14 cellular contexts compared by ENCODE assay signal in the genomic region with DNA sequence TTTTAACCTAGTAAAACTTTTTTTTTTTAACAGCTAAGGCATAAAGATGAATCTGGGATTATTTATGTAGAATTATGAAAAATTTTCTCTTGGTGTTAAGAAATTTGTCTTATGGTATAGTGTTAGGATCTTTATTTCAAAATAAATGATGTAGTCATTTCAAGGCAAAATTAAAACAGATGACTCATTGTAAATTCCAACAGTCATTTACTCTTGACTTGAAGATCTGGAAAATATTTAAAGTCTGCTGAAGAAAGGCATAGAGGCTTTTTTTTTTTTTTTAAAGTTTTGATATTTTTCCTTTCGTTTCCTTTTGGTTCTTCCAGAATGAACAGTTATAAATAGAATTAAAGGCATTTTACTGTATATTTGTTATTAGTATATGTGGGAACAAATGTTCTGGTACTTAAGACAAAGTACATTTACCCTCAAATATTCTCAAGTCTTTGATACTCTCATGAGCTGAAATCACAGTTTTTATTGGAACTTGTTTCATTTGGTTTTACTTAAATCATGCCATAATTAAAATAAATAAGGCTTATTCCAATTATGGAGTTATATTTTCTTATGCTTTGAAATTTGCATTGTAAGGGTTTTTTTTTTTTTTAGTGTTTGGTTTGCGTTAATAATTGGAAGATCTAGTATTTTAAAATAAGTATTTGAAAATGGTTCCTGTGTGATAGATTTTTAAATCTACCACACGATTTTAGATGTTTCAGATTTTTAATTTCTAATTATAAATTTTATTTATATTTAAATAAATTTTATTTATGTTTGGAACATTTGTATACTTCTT. TPM values are rescaled to one million over a fixed set of nuclear protein-coding genes. Genes with fewer than 3 reads are reported as not detected.
A peak's percentile ranks its signal among the peaks of the same experiment; 100 is the strongest.
DNase-seq lines count a peak whose midpoint lies in the region; ATAC-seq and TF ChIP-seq lines count a peak whose summit lies in the region.
"Had no signal": no experiment of that assay in that cellular context is flagged by ENCODE, and none has a peak within 500 bp of the region (broad histone marks: within the 10 kb centered on the region; RNA-seq: fewer than 3 reads in every experiment).

No MANE protein-coding gene starts in this region.

- TF ChIP-seq CTCF in tibial artery (IDR thresholded peaks at IDR 0.05) = no peak

- H3K27me3 ChIP-seq in tibial artery = no peaks in the 10 kb centered on the region
- H3K27me3 ChIP-seq: BLaER1 treated with 17β-estradiol and CSF1 and Interleukin-3, amounts not matched to agents 10 nM and 100 nM; gastrocnemius medialis had no signal

- no peak for DNase-seq in stimulated activated naive CD8-positive, alpha-beta T cell treated with anti-CD3 and anti-CD28 coated beads, Interleukin-15, amount 100 ng/mL, for 72 hours
- no peak for DNase-seq in activated T-helper 1 cell treated with anti-CD3 and anti-CD28 coated beads, Interleukin-12 subunit alpha, Interleukin-12 subunit beta, Interleukin-2, Interleukin-4 antibody, amounts not matched to agents 30 ng/mL and 10 ng/mL and 1 ng/mL, durations not matched to agents 14 hours and 24 hours and 36 hours (ENCODE audit: low spot score)
- peak; percentile 74 for DNase-seq in fibroblast of peridontal ligament (ENCODE audit: extremely low read depth)
- no peak for DNase-seq in tibial artery
- DNase-seq in NCI-H2171 (lab: John Stamatoyannopoulos, UW) = no peak
- DNase-seq in T-helper 1 cell = no peak
- DNase-seq: activated effector memory CD4-positive, alpha-beta T cell treated with Interleukin-2 at 50 U/mL for 16 hours; gastrocnemius medialis; NCI-H187 treated with DMSO at 0.1 percent for 48 hours; psoas muscle; stimulated activated naive CD4-positive, alpha-beta T cell treated with Interleukin-2 at 50 U/mL for 16 hours had no signal

- H3K36me3 Mint-ChIP-seq in stimulated activated naive CD8-positive, alpha-beta T cell treated with anti-CD3 and anti-CD28 coated beads, Interleukin-15, Interleukin-2, amounts not matched to agents 100 ng/mL and 50 ng/mL, for 24 hours (ENCODE audit: low read depth) = peaks cover 74% of the 10 kb centered on the region
- peaks cover 33% of the 10 kb centered on the region for H3K36me3 Mint-ChIP-seq in activated T-helper 1 cell treated with anti-CD3 and anti-CD28 coated beads, Interleukin-12 subunit alpha, Interleukin-12 subunit beta, Interleukin-2, Interleukin-4 antibody, amounts not matched to agents 30 ng/mL and 10 ng/mL and 1 ng/mL, durations not matched to agents 14 hours and 24 hours and 36 hours (ENCODE audit: low read depth)

- H3K27ac ChIP-seq in tibial artery = peak overlapping the region; percentile 30 to 53
- H3K27ac ChIP-seq: BLaER1 treated with 17β-estradiol and CSF1 and Interleukin-3, amounts not matched to agents 10 nM and 100 nM; gastrocnemius medialis; psoas muscle had no signal

- peaks cover 49% of the 10 kb centered on the region for H3K4me1 Mint-ChIP-seq in stimulated activated naive CD8-positive, alpha-beta T cell treated with anti-CD3 and anti-CD28 coated beads, Interleukin-15, Interleukin-2, amounts not matched to agents 100 ng/mL and 50 ng/mL, for 24 hours (ENCODE audit: low read depth)
- H3K4me1 Mint-ChIP-seq in stimulated activated naive CD8-positive, alpha-beta T cell treated with anti-CD3 and anti-CD28 coated beads, Interleukin-15, amount 100 ng/mL, for 72 hours = peaks cover 32% of the 10 kb centered on the region
- peaks cover 19% of the 10 kb centered on the region for H3K4me1 Mint-ChIP-seq in activated T-helper 1 cell treated with anti-CD3 and anti-CD28 coated beads, Interleukin-12 subunit alpha, Interleukin-12 subunit beta, Interleukin-2, Interleukin-4 antibody, amounts not matched to agents 30 ng/mL and 10 ng/mL and 1 ng/mL, durations not matched to agents 14 hours and 24 hours and 36 hours (ENCODE audit: low read depth)

- H3K9me3 Mint-ChIP-seq in stimulated activated naive CD8-positive, alpha-beta T cell treated with anti-CD3 and anti-CD28 coated beads, Interleukin-15, Interleukin-2, amounts not matched to agents 100 ng/mL and 50 ng/mL, for 24 hours = no peaks in the 10 kb centered on the region
- H3K9me3 Mint-ChIP-seq in stimulated activated naive CD8-positive, alpha-beta T cell treated with anti-CD3 and anti-CD28 coated beads, Interleukin-15, amount 100 ng/mL, for 72 hours = no peaks in the 10 kb centered on the region
- no peaks in the 10 kb centered on the region for H3K9me3 Mint-ChIP-seq in activated T-helper 1 cell treated with anti-CD3 and anti-CD28 coated beads, Interleukin-12 subunit alpha, Interleukin-12 subunit beta, Interleukin-2, Interleukin-4 antibody, amounts not matched to agents 30 ng/mL and 10 ng/mL and 1 ng/mL, durations not matched to agents 14 hours and 24 hours and 36 hours

- no peak for ATAC-seq in stimulated activated naive CD8-positive, alpha-beta T cell treated with anti-CD3 and anti-CD28 coated beads, Interleukin-15, amount 100 ng/mL, for 72 hours
- ATAC-seq in GM18519 (IDR thresholded peaks at IDR 0.05; ENCODE audit: low FRiP score, unreplicated experiment) = no peak
- ATAC-seq: gastrocnemius medialis, psoas muscle had no signal

- H3K27ac Mint-ChIP-seq in stimulated activated naive CD8-positive, alpha-beta T cell treated with anti-CD3 and anti-CD28 coated beads, Interleukin-15, Interleukin-2, amounts not matched to agents 100 ng/mL and 50 ng/mL, for 24 hours = peak overlapping the region; percentile 61
- H3K27ac Mint-ChIP-seq in stimulated activated naive CD8-positive, alpha-beta T cell treated with anti-CD3 and anti-CD28 coated beads, Interleukin-15, amount 100 ng/mL, for 72 hours = no peak overlapping the region
- H3K27ac Mint-ChIP-seq in activated T-helper 1 cell treated with anti-CD3 and anti-CD28 coated beads, Interleukin-12 subunit alpha, Interleukin-12 subunit beta, Interleukin-2, Interleukin-4 antibody, amounts not matched to agents 30 ng/mL and 10 ng/mL and 1 ng/mL, durations not matched to agents 14 hours and 24 hours and 36 hours = peak overlapping the region; percentile 48

- no peaks in the 10 kb centered on the region for H3K9me3 ChIP-seq in tibial artery
- H3K9me3 ChIP-seq: BLaER1 treated with 17β-estradiol and CSF1 and Interleukin-3, amounts not matched to agents 10 nM and 100 nM; gastrocnemius medialis; psoas muscle had no signal

- H3K4me3 Mint-ChIP-seq in stimulated activated naive CD8-positive, alpha-beta T cell treated with anti-CD3 and anti-CD28 coated beads, Interleukin-15, Interleukin-2, amounts not matched to agents 100 ng/mL and 50 ng/mL, for 24 hours = no peak overlapping the region
- H3K4me3 Mint-ChIP-seq in stimulated activated naive CD8-positive, alpha-beta T cell treated with anti-CD3 and anti-CD28 coated beads, Interleukin-15, amount 100 ng/mL, for 72 hours = no peak overlapping the region
- no peak overlapping the region for H3K4me3 Mint-ChIP-seq in activated T-helper 1 cell treated with anti-CD3 and anti-CD28 coated beads, Interleukin-12 subunit alpha, Interleukin-12 subunit beta, Interleukin-2, Interleukin-4 antibody, amounts not matched to agents 30 ng/mL and 10 ng/mL and 1 ng/mL, durations not matched to agents 14 hours and 24 hours and 36 hours

- peaks cover 0 to 65% (median 5%) of the 10 kb centered on the region in 4 donors for H3K4me1 ChIP-seq in tibial artery
- H3K4me1 ChIP-seq: BLaER1 treated with 17β-estradiol and CSF1 and Interleukin-3, amounts not matched to agents 10 nM and 100 nM; gastrocnemius medialis; psoas muscle had no signal

- H3K36me3 ChIP-seq in tibial artery = peaks cover 15 to 20% (median 17%) of the 10 kb centered on the region in 3 donors

- H3K27me3 Mint-ChIP-seq in stimulated activated naive CD8-positive, alpha-beta T cell treated with anti-CD3 and anti-CD28 coated beads, Interleukin-15, Interleukin-2, amounts not matched to agents 100 ng/mL and 50 ng/mL, for 24 hours = no peaks in the 10 kb centered on the region
- no peaks in the 10 kb centered on the region for H3K27me3 Mint-ChIP-seq in stimulated activated naive CD8-positive, alpha-beta T cell treated with anti-CD3 and anti-CD28 coated beads, Interleukin-15, amount 100 ng/mL, for 72 hours
- no peaks in the 10 kb centered on the region for H3K27me3 Mint-ChIP-seq in activated T-helper 1 cell treated with anti-CD3 and anti-CD28 coated beads, Interleukin-12 subunit alpha, Interleukin-12 subunit beta, Interleukin-2, Interleukin-4 antibody, amounts not matched to agents 30 ng/mL and 10 ng/mL and 1 ng/mL, durations not matched to agents 14 hours and 24 hours and 36 hours (ENCODE audit: insufficient read depth)

- intact Hi-C loops in activated T-helper 1 cell treated with anti-CD3 and anti-CD28 coated beads, Interleukin-12 subunit alpha, Interleukin-12 subunit beta, Interleukin-2, Interleukin-4 antibody, amounts not matched to agents 30 ng/mL and 10 ng/mL and 1 ng/mL, durations not matched to agents 14 hours and 24 hours and 36 hours (cut with micrococcal nuclease) = loop anchor here (2.0 to 5.0 kb wide), 2 partner anchors 102 to 188 kb away; a partner anchor contains a TSS
- intact Hi-C loops in tibial artery (cut with DNase I; ENCODE audit: low total_unique reads) = no loop called here

- H3K4me3 ChIP-seq in tibial artery = no peak overlapping the region
- H3K4me3 ChIP-seq: BLaER1 treated with 17β-estradiol and CSF1 and Interleukin-3, amounts not matched to agents 10 nM and 100 nM; gastrocnemius medialis; psoas muscle had no signal

RNA-seq across cellular contexts. Expression of a gene that starts 29.9 kb away (rescaled TPM):
- 220 and 237 TPM in 2 replicates for total RNA-seq in activated T-helper 1 cell treated with anti-CD3 and anti-CD28 coated beads, Interleukin-12 subunit alpha, Interleukin-12 subunit beta, Interleukin-2, Interleukin-4 antibody, amounts not matched to agents 30 ng/mL and 10 ng/mL and 1 ng/mL, durations not matched to agents 14 hours and 24 hours and 36 hours

Comparison
In these comparisons a context has a peak if more than half of its experiments do, and no peak if none do; other contexts are left out.
1. H3K27ac Mint-ChIP-seq: peak in stimulated activated naive CD8-positive, alpha-beta T cell treated with anti-CD3 and anti-CD28 coated beads, Interleukin-15, Interleukin-2, amounts not matched to agents 100 ng/mL and 50 ng/mL, for 24 hours (single experiment) and activated T-helper 1 cell treated with anti-CD3 and anti-CD28 coated beads, Interleukin-12 subunit alpha, Interleukin-12 subunit beta, Interleukin-2, Interleukin-4 antibody, amounts not matched to agents 30 ng/mL and 10 ng/mL and 1 ng/mL, durations not matched to agents 14 hours and 24 hours and 36 hours (single experiment); none in stimulated activated naive CD8-positive, alpha-beta T cell treated with anti-CD3 and anti-CD28 coated beads, Interleukin-15, amount 100 ng/mL, for 72 hours (0 of 2).